ENCODE assay signal across 10 cellular contexts in genomic region chr4:83768146-83768545, GRCh38.
"Had no signal": no experiment of that assay in that cellular context is flagged by ENCODE, and none has a peak within 500 bp of the region (broad histone marks: within the 10 kb centered on the region; RNA-seq: fewer than 3 reads in every experiment).

No MANE protein-coding gene starts in this region.

- H2AFZ ChIP-seq: GM23248, GM23338 had no signal

- H3K4me2 ChIP-seq: GM23338 had no signal

- FAIRE-seq: H54 had no signal

- ATAC-seq: GM23338, HCT116 had no signal

- H3K36me3 ChIP-seq: HAP-1 had no signal

- H3K4me3 ChIP-seq: GM23248, GM23338, HAP-1 had no signal

- H3K4me1 ChIP-seq: HAP-1 had no signal

- DNase-seq: GM23248, GOT3, H7, H9, HCEC 1CT, HFFc6 had no signal

- H3K27ac ChIP-seq: GM23248 had no signal

- H3K9me3 ChIP-seq: HAP-1 had no signal

- H3K9ac ChIP-seq: GM23248 had no signal
